Comparison of ENCODE assay signal across 8 cellular contexts in genomic region chr17:60599620-60600489, GRCh38. TPM values are rescaled to one million over a fixed set of nuclear protein-coding genes. Genes with fewer than 3 reads are reported as not detected.
A peak's percentile ranks its signal among the peaks of the same experiment; 100 is the strongest.
DNase-seq lines count a peak whose midpoint lies in the region; ATAC-seq and TF ChIP-seq lines count a peak whose summit lies in the region.

PPM1D (plus strand) TSS chr17:60600193; CDS start chr17:60600415, 222 bp downstream.

- H3K27ac Mint-ChIP-seq in CD4-positive, CD25-positive, alpha-beta regulatory T cell: peak within 1 kb of the TSS; percentile 95 to 98 (median 96)
- H3K27ac Mint-ChIP-seq in dendritic cell treated with granulocyte-macrophage colony-stimulating factor and Interleukin-4, amounts not matched to agents 40 ng/mL and 50 ng/mL, for 4 days: peak within 1 kb of the TSS; percentile 94

- peak within 1 kb of the TSS; percentile 91 for H3K27ac ChIP-seq in CD4-positive, CD25-positive, alpha-beta regulatory T cell (ENCODE audit: insufficient read depth, low read length, poor library complexity, severe bottlenecking)
- peak within 1 kb of the TSS; percentile 98 for H3K27ac ChIP-seq in left lung

- H3K9me3 ChIP-seq in CD4-positive, CD25-positive, alpha-beta regulatory T cell (ENCODE audit: control insufficient read depth in 2 of 2, low read length in 2 of 2): no peaks in the 10 kb centered on the region
- no peaks in the 10 kb centered on the region for H3K9me3 ChIP-seq in left lung

- H3K27me3 ChIP-seq in CD4-positive, CD25-positive, alpha-beta regulatory T cell (ENCODE audit: control insufficient read depth, insufficient read depth, low read length): no peaks in the 10 kb centered on the region
- no peaks in the 10 kb centered on the region for H3K27me3 ChIP-seq in left lung

- H3K36me3 Mint-ChIP-seq in CD4-positive, CD25-positive, alpha-beta regulatory T cell: no peaks in the 10 kb centered on the region
- H3K36me3 Mint-ChIP-seq in dendritic cell treated with granulocyte-macrophage colony-stimulating factor and Interleukin-4, amounts not matched to agents 40 ng/mL and 50 ng/mL, for 4 days (ENCODE audit: low read depth): peaks cover 29% of the 10 kb centered on the region

- peak within 1 kb of the TSS; percentile 93 to 98 (median 98) for H3K4me3 Mint-ChIP-seq in CD4-positive, CD25-positive, alpha-beta regulatory T cell
- peak within 1 kb of the TSS; percentile 94 for H3K4me3 Mint-ChIP-seq in dendritic cell treated with granulocyte-macrophage colony-stimulating factor and Interleukin-4, amounts not matched to agents 40 ng/mL and 50 ng/mL, for 4 days

- no peaks in the 10 kb centered on the region for H3K9me3 Mint-ChIP-seq in CD4-positive, CD25-positive, alpha-beta regulatory T cell
- no peaks in the 10 kb centered on the region for H3K9me3 Mint-ChIP-seq in dendritic cell treated with granulocyte-macrophage colony-stimulating factor and Interleukin-4, amounts not matched to agents 40 ng/mL and 50 ng/mL, for 4 days

- ATAC-seq in CD4-positive, CD25-positive, alpha-beta regulatory T cell (ENCODE audit: low read depth in 2 of 2): peak; percentile 95 to 97
- peak; percentile 89 for ATAC-seq in GM19438 (IDR thresholded peaks at IDR 0.05; ENCODE audit: low read depth, unreplicated experiment)
- ATAC-seq in HG03571 (IDR thresholded peaks at IDR 0.05; ENCODE audit: unreplicated experiment): peak; percentile 91
- ATAC-seq in left lung: peak; percentile 92

- no peaks in the 10 kb centered on the region for H3K27me3 Mint-ChIP-seq in CD4-positive, CD25-positive, alpha-beta regulatory T cell
- H3K27me3 Mint-ChIP-seq in dendritic cell treated with granulocyte-macrophage colony-stimulating factor and Interleukin-4, amounts not matched to agents 40 ng/mL and 50 ng/mL, for 4 days: peaks cover 1% of the 10 kb centered on the region

- H3K4me1 Mint-ChIP-seq in CD4-positive, CD25-positive, alpha-beta regulatory T cell: peaks cover 24 to 47% (median 39%) of the 10 kb centered on the region in 4 donors
- peaks cover 59% of the 10 kb centered on the region for H3K4me1 Mint-ChIP-seq in dendritic cell treated with granulocyte-macrophage colony-stimulating factor and Interleukin-4, amounts not matched to agents 40 ng/mL and 50 ng/mL, for 4 days (ENCODE audit: low read depth)

- H3K4me1 ChIP-seq in CD4-positive, CD25-positive, alpha-beta regulatory T cell (ENCODE audit: control insufficient read depth, insufficient read depth, low read length, poor library complexity, severe bottlenecking): peaks cover 39% of the 10 kb centered on the region
- peaks cover 0 to 47% of the 10 kb centered on the region in 2 donors for H3K4me1 ChIP-seq in left lung

- DNase-seq in CD4-positive, CD25-positive, alpha-beta regulatory T cell: peak; percentile 96 to 98 (median 97)
- peak; percentile 100 for DNase-seq in NCI-H774 (lab: John Stamatoyannopoulos, UW)
- peak; percentile 97 to 98 for DNase-seq in activated CD4-positive, alpha-beta T cell treated with anti-CD3 and anti-CD28 coated beads, Interleukin-2, amount 50 U/mL, for 4 hours
- DNase-seq in left lung: peak; percentile 99 to 100
- DNase-seq in stimulated activated CD4-positive, alpha-beta T cell treated with anti-CD3 and anti-CD28 coated beads, Interleukin-2, amount 100 ng/mL, for 4 hours (ENCODE audit: low read depth): peak; percentile 97

- peak within 1 kb of the TSS; percentile 97 for H3K4me3 ChIP-seq in CD4-positive, CD25-positive, alpha-beta regulatory T cell (ENCODE audit: low read depth, low read length)
- peak within 1 kb of the TSS; percentile 88 to 97 for H3K4me3 ChIP-seq in left lung

- intact Hi-C loops in dendritic cell treated with granulocyte-macrophage colony-stimulating factor and Interleukin-4, amounts not matched to agents 40 ng/mL and 50 ng/mL, for 4 days (cut with micrococcal nuclease): no loop called here
- intact Hi-C loops in left lung (cut with DNase I): no loop called here

- TF ChIP-seq CTCF in left lung (IDR thresholded peaks at IDR 0.05): peak in 1 of 2 donors; percentile 56

- no peaks in the 10 kb centered on the region for H3K36me3 ChIP-seq in CD4-positive, CD25-positive, alpha-beta regulatory T cell (ENCODE audit: control insufficient read depth, insufficient read depth, low read length)
- no peaks in the 10 kb centered on the region for H3K36me3 ChIP-seq in left lung

RNA-seq across cellular contexts. Expression of gene PPM1D, which starts in this region (rescaled TPM):
- total RNA-seq in CD4-positive, CD25-positive, alpha-beta regulatory T cell: 29.6 TPM
- 10 to 100 TPM in 3 of 4 donors, 1 to 10 TPM in 1; 9.5 to 15.5 (median 12.1) TPM for polyA plus RNA-seq in CD4-positive, CD25-positive, alpha-beta regulatory T cell
- 10 to 100 TPM; 17.1 to 20.3 TPM for total RNA-seq in left lung

Comparison
In these comparisons a context has a peak if more than half of its experiments do, and no peak if none do; other contexts are left out.
1. Peak in every context shown above with its lines: DNase-seq, ATAC-seq, H3K4me3 ChIP-seq and H3K27ac ChIP-seq.